34 cellular contexts compared by ENCODE assay signal in genomic region chr12:60195483-60195882, GRCh38.
"Had no signal": no experiment of that assay in that cellular context is flagged by ENCODE, and none has a peak within 500 bp of the region (broad histone marks: within the 10 kb centered on the region; RNA-seq: fewer than 3 reads in every experiment).

No MANE protein-coding gene starts in this region.

- DNase-seq: activated CD4-positive, alpha-beta memory T cell treated with anti-CD3 and anti-CD28 coated beads for 36 hours; activated CD4-positive, alpha-beta T cell treated with anti-CD3 and anti-CD28 coated beads for 36 hours; activated CD4-positive, alpha-beta T cell treated with anti-CD3 and anti-CD28 coated beads, Interleukin-2, amount 10 ng/mL, durations not matched to agents 24 days and 14 days; activated CD4-positive, CD25-positive, alpha-beta regulatory T cell; activated CD4-positive, CD25-positive, alpha-beta regulatory T cell treated with anti-CD3 and anti-CD28 coated beads, Interleukin-2, amount 50 U/mL, for 72 hours; activated CD8-positive, alpha-beta memory T cell treated with anti-CD3 and anti-CD28 coated beads, Interleukin-2, amount 10 ng/mL, durations not matched to agents 7 days and 5 days; activated CD8-positive, alpha-beta memory T cell treated with anti-CD3 and anti-CD28 coated beads, Interleukin-2, amount 50 U/mL, for 4 hours; activated CD8-positive, alpha-beta T cell treated with anti-CD3 and anti-CD28 coated beads, Interleukin-2, amount 10 ng/mL, durations not matched to agents 7 days and 5 days; activated effector memory CD4-positive, alpha-beta T cell treated with anti-CD3 and anti-CD28 coated beads, Interleukin-2, amount 50 U/mL, for 16 hours; activated naive CD4-positive, alpha-beta T cell treated with anti-CD3 and anti-CD28 coated beads for 36 hours; activated naive CD8-positive, alpha-beta T cell treated with anti-CD3 and anti-CD28 coated beads for 36 hours; activated naive CD8-positive, alpha-beta T cell treated with anti-CD3 and anti-CD28 coated beads, Interleukin-2, amount 50 U/mL, for 24 hours; activated T-cell treated with anti-CD3 and anti-CD28 coated beads, Interleukin-2, amount 50 U/mL, for 1 hour; activated T-cell treated with anti-CD3 and anti-CD28 coated beads, Interleukin-2, amount 50 U/mL, for 48 hours; adrenal gland; central memory CD4-positive, alpha-beta T cell; cerebellar nuclear complex; colonic mucosa; effector CD8-positive, alpha-beta T cell; foreskin melanocyte; head of caudate nucleus; T-helper 1 cell; T-helper 17 cell; T1000 had no signal

- H3K4me3 Mint-ChIP-seq: activated CD4-positive, alpha-beta memory T cell treated with anti-CD3 and anti-CD28 coated beads for 36 hours; activated CD4-positive, alpha-beta T cell treated with anti-CD3 and anti-CD28 coated beads for 36 hours; activated CD4-positive, alpha-beta T cell treated with anti-CD3 and anti-CD28 coated beads, Interleukin-2, amount 10 ng/mL, durations not matched to agents 24 days and 14 days; activated CD8-positive, alpha-beta memory T cell treated with anti-CD3 and anti-CD28 coated beads, Interleukin-2, amount 10 ng/mL, durations not matched to agents 7 days and 5 days; activated CD8-positive, alpha-beta T cell treated with anti-CD3 and anti-CD28 coated beads, Interleukin-2, amount 10 ng/mL, durations not matched to agents 7 days and 5 days; activated naive CD4-positive, alpha-beta T cell treated with anti-CD3 and anti-CD28 coated beads for 36 hours; activated naive CD4-positive, alpha-beta T cell treated with anti-CD3 and anti-CD28 coated beads, Interleukin-2, amount 50 U/mL, for 24 hours; activated naive CD8-positive, alpha-beta T cell treated with anti-CD3 and anti-CD28 coated beads for 36 hours; activated naive CD8-positive, alpha-beta T cell treated with anti-CD3 and anti-CD28 coated beads, Interleukin-2, amount 50 U/mL, for 24 hours; activated T-helper 1 cell treated with anti-CD3 and anti-CD28 coated beads, Interleukin-12 subunit alpha, Interleukin-12 subunit beta, Interleukin-2, Interleukin-4 antibody, amounts not matched to agents 30 ng/mL and 10 ng/mL and 1 ng/mL, durations not matched to agents 14 hours and 24 hours and 36 hours; brain; T-helper 17 cell; T-helper 2 cell treated with Interferon-gamma antibody and Interleukin-4, amounts not matched to agents 5 μg/mL and 100 μg/mL, for 36 hours had no signal

- H3K4me1 Mint-ChIP-seq: activated CD4-positive, alpha-beta T cell treated with anti-CD3 and anti-CD28 coated beads for 36 hours; activated CD4-positive, alpha-beta T cell treated with anti-CD3 and anti-CD28 coated beads, Interleukin-2, amount 10 ng/mL, durations not matched to agents 24 days and 14 days; activated CD8-positive, alpha-beta memory T cell treated with anti-CD3 and anti-CD28 coated beads, Interleukin-2, amount 10 ng/mL, durations not matched to agents 7 days and 5 days; activated naive CD4-positive, alpha-beta T cell treated with anti-CD3 and anti-CD28 coated beads, Interleukin-2, amount 50 U/mL, for 24 hours; activated naive CD8-positive, alpha-beta T cell treated with anti-CD3 and anti-CD28 coated beads for 36 hours; activated naive CD8-positive, alpha-beta T cell treated with anti-CD3 and anti-CD28 coated beads, Interleukin-2, amount 50 U/mL, for 24 hours; brain; T-helper 17 cell had no signal

- H3K27me3 Mint-ChIP-seq: activated CD4-positive, alpha-beta memory T cell treated with anti-CD3 and anti-CD28 coated beads for 36 hours; activated CD4-positive, alpha-beta T cell treated with anti-CD3 and anti-CD28 coated beads for 36 hours; activated CD4-positive, alpha-beta T cell treated with anti-CD3 and anti-CD28 coated beads, Interleukin-2, amount 10 ng/mL, durations not matched to agents 24 days and 14 days; activated CD8-positive, alpha-beta memory T cell treated with anti-CD3 and anti-CD28 coated beads, Interleukin-2, amount 10 ng/mL, durations not matched to agents 7 days and 5 days; activated naive CD4-positive, alpha-beta T cell treated with anti-CD3 and anti-CD28 coated beads, Interleukin-2, amount 50 U/mL, for 24 hours; activated naive CD8-positive, alpha-beta T cell treated with anti-CD3 and anti-CD28 coated beads for 36 hours; activated naive CD8-positive, alpha-beta T cell treated with anti-CD3 and anti-CD28 coated beads, Interleukin-2, amount 50 U/mL, for 24 hours; brain; T-helper 17 cell had no signal

- H3K27me3 ChIP-seq: adrenal gland, ascending aorta, breast epithelium, cardiac muscle cell, colonic mucosa, esophagus muscularis mucosa, gastroesophageal sphincter had no signal

- H3K4me1 ChIP-seq: adrenal gland, ascending aorta, breast epithelium, colonic mucosa, esophagus muscularis mucosa, gastroesophageal sphincter had no signal

- H3K27ac ChIP-seq: adrenal gland, ascending aorta, breast epithelium, cardiac muscle cell, colonic mucosa, esophagus muscularis mucosa, gastroesophageal sphincter had no signal

- H3K9me3 ChIP-seq: adrenal gland, ascending aorta, breast epithelium, colonic mucosa, esophagus muscularis mucosa, gastroesophageal sphincter had no signal

- H3K36me3 Mint-ChIP-seq: activated CD4-positive, alpha-beta memory T cell treated with anti-CD3 and anti-CD28 coated beads for 36 hours; activated CD8-positive, alpha-beta memory T cell treated with anti-CD3 and anti-CD28 coated beads, Interleukin-2, amount 10 ng/mL, durations not matched to agents 7 days and 5 days; activated naive CD4-positive, alpha-beta T cell treated with anti-CD3 and anti-CD28 coated beads, Interleukin-2, amount 50 U/mL, for 24 hours; activated naive CD8-positive, alpha-beta T cell treated with anti-CD3 and anti-CD28 coated beads for 36 hours; brain had no signal

- H3K36me3 ChIP-seq: adrenal gland, ascending aorta, breast epithelium, cardiac muscle cell, colonic mucosa, esophagus muscularis mucosa, gastroesophageal sphincter had no signal

- H3K4me3 ChIP-seq: adrenal gland, ascending aorta, breast epithelium, cardiac muscle cell, colonic mucosa, esophagus muscularis mucosa, gastroesophageal sphincter had no signal

- H3K9me3 Mint-ChIP-seq: activated CD4-positive, alpha-beta memory T cell treated with anti-CD3 and anti-CD28 coated beads for 36 hours; activated CD4-positive, alpha-beta T cell treated with anti-CD3 and anti-CD28 coated beads, Interleukin-2, amount 10 ng/mL, durations not matched to agents 24 days and 14 days; activated naive CD4-positive, alpha-beta T cell treated with anti-CD3 and anti-CD28 coated beads for 36 hours; activated naive CD8-positive, alpha-beta T cell treated with anti-CD3 and anti-CD28 coated beads for 36 hours; activated naive CD8-positive, alpha-beta T cell treated with anti-CD3 and anti-CD28 coated beads, Interleukin-2, amount 50 U/mL, for 24 hours; activated T-helper 1 cell treated with anti-CD3 and anti-CD28 coated beads, Interleukin-12 subunit alpha, Interleukin-12 subunit beta, Interleukin-2, Interleukin-4 antibody, amounts not matched to agents 30 ng/mL and 10 ng/mL and 1 ng/mL, durations not matched to agents 14 hours and 24 hours and 36 hours; activated T-helper 2 cell treated with anti-CD3 and anti-CD28 coated beads, Interferon-gamma antibody, Interleukin-2, Interleukin-4, amounts not matched to agents 10 μg/mL and 5 μg/mL and 100 μg/mL, durations not matched to agents 14 hours and 24 hours and 36 hours; T-helper 2 cell treated with Interferon-gamma antibody and Interleukin-4, amounts not matched to agents 5 μg/mL and 100 μg/mL, for 36 hours had no signal

- H3K27ac Mint-ChIP-seq: activated CD4-positive, alpha-beta memory T cell treated with anti-CD3 and anti-CD28 coated beads for 36 hours; activated CD4-positive, alpha-beta T cell treated with anti-CD3 and anti-CD28 coated beads for 36 hours; activated CD4-positive, alpha-beta T cell treated with anti-CD3 and anti-CD28 coated beads, Interleukin-2, amount 10 ng/mL, durations not matched to agents 24 days and 14 days; activated CD8-positive, alpha-beta memory T cell treated with anti-CD3 and anti-CD28 coated beads, Interleukin-2, amount 10 ng/mL, durations not matched to agents 7 days and 5 days; activated CD8-positive, alpha-beta T cell treated with anti-CD3 and anti-CD28 coated beads, Interleukin-2, amount 10 ng/mL, durations not matched to agents 7 days and 5 days; activated naive CD4-positive, alpha-beta T cell treated with anti-CD3 and anti-CD28 coated beads for 36 hours; activated naive CD4-positive, alpha-beta T cell treated with anti-CD3 and anti-CD28 coated beads, Interleukin-2, amount 50 U/mL, for 24 hours; activated naive CD8-positive, alpha-beta T cell treated with anti-CD3 and anti-CD28 coated beads for 36 hours; activated naive CD8-positive, alpha-beta T cell treated with anti-CD3 and anti-CD28 coated beads, Interleukin-2, amount 50 U/mL, for 24 hours; activated T-helper 1 cell treated with anti-CD3 and anti-CD28 coated beads, Interleukin-12 subunit alpha, Interleukin-12 subunit beta, Interleukin-2, Interleukin-4 antibody, amounts not matched to agents 30 ng/mL and 10 ng/mL and 1 ng/mL, durations not matched to agents 14 hours and 24 hours and 36 hours; activated T-helper 2 cell treated with anti-CD3 and anti-CD28 coated beads, Interferon-gamma antibody, Interleukin-2, Interleukin-4, amounts not matched to agents 10 μg/mL and 5 μg/mL and 100 μg/mL, durations not matched to agents 14 hours and 24 hours and 36 hours; brain; T-helper 17 cell; T-helper 2 cell treated with Interferon-gamma antibody and Interleukin-4, amounts not matched to agents 5 μg/mL and 100 μg/mL, for 36 hours had no signal
